Comparison of ENCODE assay signal across 18 cellular contexts in genomic region chr2:175931751-175932295, GRCh38.
DNase-seq lines count a peak whose midpoint lies in the region; ATAC-seq and TF ChIP-seq lines count a peak whose summit lies in the region.
"Had no signal": no experiment of that assay in that cellular context is flagged by ENCODE, and none has a peak within 500 bp of the region (broad histone marks: within the 10 kb centered on the region; RNA-seq: fewer than 3 reads in every experiment).

No MANE protein-coding gene starts in this region.

- no peaks in the 10 kb centered on the region for H4K20me1 ChIP-seq in GM23248 (ENCODE audit: insufficient read depth)

- H3K4me3 ChIP-seq in ACC112 (ENCODE audit: low read depth, low read length) = no peak overlapping the region
- peak overlapping the region; percentile 43 for H3K4me3 ChIP-seq in GM23248
- H3K4me3 ChIP-seq in astrocyte of the spinal cord (ENCODE audit: low read depth, low read length) = no peak overlapping the region
- H3K4me3 ChIP-seq: esophagus muscularis mucosa, HAP-1 had no signal

- no peak overlapping the region for H3K27ac Mint-ChIP-seq in activated T-helper 2 cell treated with anti-CD3 and anti-CD28 coated beads, Interferon-gamma antibody, Interleukin-2, Interleukin-4, amounts not matched to agents 10 μg/mL and 5 μg/mL and 100 μg/mL, durations not matched to agents 14 hours and 24 hours and 36 hours
- H3K27ac Mint-ChIP-seq in stimulated activated effector memory CD8-positive, alpha-beta T cell treated with anti-CD3 and anti-CD28 coated beads, Interleukin-12 subunit alpha, Interleukin-12 subunit beta, amount 100 ng/mL, for 72 hours = no peak overlapping the region
- H3K27ac Mint-ChIP-seq: natural killer cell treated with Interleukin-12 subunit alpha and Interleukin-12 subunit beta and Interleukin-15 and Interleukin-18, amount 100 ng/mL, for 72 hours; T-helper 2 cell treated with Interferon-gamma antibody and Interleukin-4, amounts not matched to agents 5 μg/mL and 100 μg/mL, for 36 hours had no signal

- no peak for ATAC-seq in HG02763 (IDR thresholded peaks at IDR 0.05; ENCODE audit: unreplicated experiment)
- no peak for ATAC-seq in GM18907 (IDR thresholded peaks at IDR 0.05; ENCODE audit: unreplicated experiment)
- no peak for ATAC-seq in stimulated activated effector memory CD8-positive, alpha-beta T cell treated with anti-CD3 and anti-CD28 coated beads, Interleukin-12 subunit alpha, Interleukin-12 subunit beta, amount 100 ng/mL, for 72 hours
- ATAC-seq: activated CD4-positive, CD25-positive, alpha-beta regulatory T cell treated with anti-CD3 and anti-CD28 coated beads, Interleukin-2, amount 50 U/mL, for 24 hours; natural killer cell treated with Interleukin-12 subunit alpha and Interleukin-12 subunit beta and Interleukin-15 and Interleukin-18, amount 100 ng/mL, for 72 hours had no signal

- no peaks in the 10 kb centered on the region for H3K9me2 ChIP-seq in GM23248 (ENCODE audit: insufficient read depth)

- H3K36me3 Mint-ChIP-seq in activated T-helper 2 cell treated with anti-CD3 and anti-CD28 coated beads, Interferon-gamma antibody, Interleukin-2, Interleukin-4, amounts not matched to agents 10 μg/mL and 5 μg/mL and 100 μg/mL, durations not matched to agents 14 hours and 24 hours and 36 hours (ENCODE audit: low read depth) = peaks cover 18% of the 10 kb centered on the region
- H3K36me3 Mint-ChIP-seq in stimulated activated effector memory CD8-positive, alpha-beta T cell treated with anti-CD3 and anti-CD28 coated beads, Interleukin-12 subunit alpha, Interleukin-12 subunit beta, amount 100 ng/mL, for 72 hours = peaks cover 56% of the 10 kb centered on the region

- H3K79me2 ChIP-seq in ACC112 (ENCODE audit: control insufficient read depth, insufficient read depth, low read length, unreplicated experiment) (no peaks in the 10 kb centered on the region), GM23248 (ENCODE audit: insufficient read depth) (no peaks in the 10 kb centered on the region)

- H2AFZ ChIP-seq in ACC112 (ENCODE audit: low read length, unreplicated experiment) (peak overlapping the region; percentile 48), GM23248 (no peak overlapping the region)

- no peaks in the 10 kb centered on the region for H3K9me3 ChIP-seq in GM23248 (ENCODE audit: low read depth)
- H3K9me3 ChIP-seq: esophagus muscularis mucosa, HAP-1 had no signal

- no peaks in the 10 kb centered on the region for H3K9me3 Mint-ChIP-seq in activated T-helper 2 cell treated with anti-CD3 and anti-CD28 coated beads, Interferon-gamma antibody, Interleukin-2, Interleukin-4, amounts not matched to agents 10 μg/mL and 5 μg/mL and 100 μg/mL, durations not matched to agents 14 hours and 24 hours and 36 hours
- H3K9me3 Mint-ChIP-seq in stimulated activated effector memory CD8-positive, alpha-beta T cell treated with anti-CD3 and anti-CD28 coated beads, Interleukin-12 subunit alpha, Interleukin-12 subunit beta, amount 100 ng/mL, for 72 hours = no peaks in the 10 kb centered on the region
- H3K9me3 Mint-ChIP-seq: natural killer cell treated with Interleukin-12 subunit alpha and Interleukin-12 subunit beta and Interleukin-15 and Interleukin-18, amount 100 ng/mL, for 72 hours; T-helper 2 cell treated with Interferon-gamma antibody and Interleukin-4, amounts not matched to agents 5 μg/mL and 100 μg/mL, for 36 hours had no signal

- H3K4me1 ChIP-seq in ACC112 (ENCODE audit: control insufficient read depth, insufficient read depth, low read length, unreplicated experiment) (peaks cover 8% of the 10 kb centered on the region), GM23248 (ENCODE audit: insufficient read depth) (peaks cover 48% of the 10 kb centered on the region)
- H3K4me1 ChIP-seq: esophagus muscularis mucosa, HAP-1 had no signal

- in situ Hi-C loops in GM23248 (cut with MboI) (no loop called here), astrocyte of the spinal cord (cut with HindIII; ENCODE audit: low sequenced_read_pairs) (no loop called here)

- H3K27me3 ChIP-seq in ACC112 (ENCODE audit: insufficient read depth, low read length) (no peaks in the 10 kb centered on the region), GM23248 (replicated peaks; ENCODE audit: insufficient read depth) (no peaks in the 10 kb centered on the region)
- H3K27me3 ChIP-seq: esophagus muscularis mucosa had no signal

- H3K27ac ChIP-seq in ACC112 (ENCODE audit: low read depth, low read length) (peak overlapping the region; percentile 46), GM23248 (peak overlapping the region; percentile 84)
- H3K27ac ChIP-seq: esophagus muscularis mucosa had no signal

- WGBS in GM23248 (ENCODE audit: low coverage in 1 of 2, low lambda C conversion rate in 2 of 2, missing lambda C conversion rate in 2 of 2), 2 experiments = 3 to 4% methylated on average over 3 of the region's 3 CpGs

- H3K4me3 Mint-ChIP-seq in activated T-helper 2 cell treated with anti-CD3 and anti-CD28 coated beads, Interferon-gamma antibody, Interleukin-2, Interleukin-4, amounts not matched to agents 10 μg/mL and 5 μg/mL and 100 μg/mL, durations not matched to agents 14 hours and 24 hours and 36 hours (ENCODE audit: low read depth) = no peak overlapping the region
- H3K4me3 Mint-ChIP-seq in stimulated activated effector memory CD8-positive, alpha-beta T cell treated with anti-CD3 and anti-CD28 coated beads, Interleukin-12 subunit alpha, Interleukin-12 subunit beta, amount 100 ng/mL, for 72 hours = no peak overlapping the region
- H3K4me3 Mint-ChIP-seq: natural killer cell treated with Interleukin-12 subunit alpha and Interleukin-12 subunit beta and Interleukin-15 and Interleukin-18, amount 100 ng/mL, for 72 hours; T-helper 2 cell treated with Interferon-gamma antibody and Interleukin-4, amounts not matched to agents 5 μg/mL and 100 μg/mL, for 36 hours had no signal

- TF ChIP-seq CTCF in astrocyte of the spinal cord (IDR thresholded peaks at IDR 0.05; ENCODE audit: low read depth, low read length) = no peak

- H3F3A ChIP-seq in GM23248 (ENCODE audit: insufficient read depth) = peaks cover 53% of the 10 kb centered on the region

- H3K27me3 Mint-ChIP-seq in activated T-helper 2 cell treated with anti-CD3 and anti-CD28 coated beads, Interferon-gamma antibody, Interleukin-2, Interleukin-4, amounts not matched to agents 10 μg/mL and 5 μg/mL and 100 μg/mL, durations not matched to agents 14 hours and 24 hours and 36 hours (ENCODE audit: low read depth) = no peaks in the 10 kb centered on the region
- H3K27me3 Mint-ChIP-seq: natural killer cell treated with Interleukin-12 subunit alpha and Interleukin-12 subunit beta and Interleukin-15 and Interleukin-18, amount 100 ng/mL, for 72 hours had no signal

- intact Hi-C loops in activated T-helper 2 cell treated with anti-CD3 and anti-CD28 coated beads, Interferon-gamma antibody, Interleukin-2, Interleukin-4, amounts not matched to agents 10 μg/mL and 5 μg/mL and 100 μg/mL, durations not matched to agents 14 hours and 24 hours and 36 hours (cut with micrococcal nuclease) = no loop called here

- H3K36me3 ChIP-seq in ACC112 (ENCODE audit: insufficient read depth, low read length) (peaks cover 5% of the 10 kb centered on the region; the same call in 1 of the 2 replicates), GM23248 (ENCODE audit: low read depth) (peaks cover 31% of the 10 kb centered on the region)

- H3K4me2 ChIP-seq in GM23248 (ENCODE audit: unreplicated experiment) = peak overlapping the region; percentile 74

- peak overlapping the region; percentile 54 for H3K9ac ChIP-seq in GM23248

- no peaks in the 10 kb centered on the region for H3K4me1 Mint-ChIP-seq in activated T-helper 2 cell treated with anti-CD3 and anti-CD28 coated beads, Interferon-gamma antibody, Interleukin-2, Interleukin-4, amounts not matched to agents 10 μg/mL and 5 μg/mL and 100 μg/mL, durations not matched to agents 14 hours and 24 hours and 36 hours (ENCODE audit: low read depth)
- H3K4me1 Mint-ChIP-seq in stimulated activated effector memory CD8-positive, alpha-beta T cell treated with anti-CD3 and anti-CD28 coated beads, Interleukin-12 subunit alpha, Interleukin-12 subunit beta, amount 100 ng/mL, for 72 hours = no peaks in the 10 kb centered on the region

- peak; percentile 94 for DNase-seq in GM23248
- peak; percentile 90 for DNase-seq in astrocyte of the spinal cord (ENCODE audit: low read depth, low spot score)
- DNase-seq in left kidney (ENCODE audit: low read depth, low spot score) = peak; percentile 26
- DNase-seq in activated T-helper 2 cell treated with anti-CD3 and anti-CD28 coated beads, Interferon-gamma antibody, Interleukin-2, Interleukin-4, amounts not matched to agents 10 μg/mL and 5 μg/mL and 100 μg/mL, durations not matched to agents 14 hours and 24 hours and 36 hours (ENCODE audit: low spot score) = no peak
- no peak for DNase-seq in stimulated activated effector memory CD8-positive, alpha-beta T cell treated with anti-CD3 and anti-CD28 coated beads, Interleukin-12 subunit alpha, Interleukin-12 subunit beta, amount 100 ng/mL, for 72 hours (ENCODE audit: low spot score in 2 of 2)
- DNase-seq: ACHN; activated effector memory CD4-positive, alpha-beta T cell treated with anti-CD3 and anti-CD28 coated beads, Interleukin-2, amount 50 U/mL, for 16 hours; aorta; NCI-H2029 treated with DMSO at 0.1 percent for 48 hours; NCI-H524 treated with DMSO at 0.1 percent for 48 hours had no signal

Comparison
In these comparisons a context has a peak if more than half of its experiments do, and no peak if none do; other contexts are left out.
1. DNase-seq: peak in GM23248 (single experiment), astrocyte of the spinal cord (single experiment) and left kidney (single experiment); none in activated T-helper 2 cell treated with anti-CD3 and anti-CD28 coated beads, Interferon-gamma antibody, Interleukin-2, Interleukin-4, amounts not matched to agents 10 μg/mL and 5 μg/mL and 100 μg/mL, durations not matched to agents 14 hours and 24 hours and 36 hours (single experiment) and stimulated activated effector memory CD8-positive, alpha-beta T cell treated with anti-CD3 and anti-CD28 coated beads, Interleukin-12 subunit alpha, Interleukin-12 subunit beta, amount 100 ng/mL, for 72 hours (0 of 2).